8 cellular contexts compared by ENCODE assay signal in the genomic region with DNA sequence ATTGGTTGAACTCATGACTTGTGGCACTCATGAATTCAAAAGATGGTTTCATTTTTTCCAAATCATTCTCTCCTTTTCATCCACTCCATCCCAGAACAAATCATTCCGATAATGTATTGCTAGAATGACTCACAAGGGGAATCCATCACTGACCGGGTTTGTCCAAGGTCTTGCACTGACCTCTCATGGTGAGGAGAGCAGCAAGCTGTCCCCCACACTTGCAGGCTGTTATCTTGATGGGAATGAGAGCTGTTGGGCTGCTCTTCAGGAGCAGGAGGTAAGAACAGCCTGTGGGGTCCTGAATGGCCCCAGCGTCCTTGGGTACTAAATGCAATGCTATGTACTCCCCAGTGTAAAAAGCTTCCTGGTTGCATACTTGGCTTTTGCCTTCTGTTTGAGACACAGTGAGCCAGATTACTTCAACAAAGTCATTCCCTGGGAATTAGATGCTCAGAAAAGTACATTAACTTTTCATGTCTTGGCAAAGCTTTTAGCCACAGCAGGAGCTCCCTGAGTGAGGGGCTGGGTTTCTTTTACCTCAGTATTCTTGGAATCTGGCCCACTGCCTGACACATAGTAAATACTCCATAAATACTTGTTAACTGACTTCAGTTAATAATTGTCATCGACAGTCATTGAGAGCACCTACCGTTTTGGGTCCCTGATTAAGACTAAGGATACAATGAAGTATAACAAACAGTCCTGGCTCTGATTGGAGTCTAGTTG. TPM values are rescaled to one million over a fixed set of nuclear protein-coding genes. Genes with fewer than 3 reads are reported as not detected.
DNase-seq lines count a peak whose midpoint lies in the region; ATAC-seq and TF ChIP-seq lines count a peak whose summit lies in the region.

No MANE protein-coding gene starts in this region.

- H3K4me3 ChIP-seq in heart right ventricle (no peak overlapping the region), sigmoid colon (no peak overlapping the region)

- intact Hi-C loops in heart right ventricle (cut with DNase I), result loop anchor here (2.0 to 10.0 kb wide), 17 partner anchors 47 to 984 kb away; a partner anchor contains a TSS
- intact Hi-C loops in sigmoid colon (cut with DNase I), result loop anchor here (1.0 to 5.0 kb wide), 5 partner anchors 47 to 984 kb away; no protein-coding TSS in a partner anchor
- intact Hi-C loops in posterior vena cava (cut with DNase I), result loop anchor here (5.0 to 10.0 kb wide), 4 partner anchors 51 to 611 kb away; a partner anchor contains a TSS

- H3K9me3 ChIP-seq in heart right ventricle (no peaks in the 10 kb centered on the region), sigmoid colon (no peaks in the 10 kb centered on the region)

- no peaks in the 10 kb centered on the region for H3K27me3 ChIP-seq in heart right ventricle
- H3K27me3 ChIP-seq in sigmoid colon, result no peaks in the 10 kb centered on the region

- TF ChIP-seq POLR2A in sigmoid colon (IDR thresholded peaks at IDR 0.05), result no peak

- peak overlapping the region; percentile 61 for H3K27ac ChIP-seq in VCaP
- H3K27ac ChIP-seq in heart right ventricle, result peak overlapping the region; percentile 38 to 77 (median 56)
- peak overlapping the region; percentile 31 to 75 (median 68) for H3K27ac ChIP-seq in sigmoid colon

- ATAC-seq in heart right ventricle (peak in 7 of 8 donors; percentile 16 to 53 (median 42)), GM18517 (IDR thresholded peaks at IDR 0.05; ENCODE audit: unreplicated experiment) (no peak)

- H3K36me3 ChIP-seq in heart right ventricle (peaks cover 0 to 31% (median 0%) of the 10 kb centered on the region in 9 donors), sigmoid colon (peaks cover 0 to 6% (median 0%) of the 10 kb centered on the region in 4 donors)

- WGBS in heart right ventricle, 2 donors, result 40 to 45% methylated on average over 5 of the region's 5 CpGs
- WGBS in sigmoid colon, 2 donors, result 52 to 75% methylated on average over 5 of the region's 5 CpGs

- DNase-seq in GM03348 (ENCODE audit: low spot score), result peak; percentile 39
- DNase-seq in heart right ventricle, result no peak
- DNase-seq in sigmoid colon, result no peak
- no peak for DNase-seq in stimulated activated naive CD4-positive, alpha-beta T cell (lab: John Stamatoyannopoulos, UW)
- no peak for DNase-seq in cerebellar cortex (ENCODE audit: low spot score)
- no peak for DNase-seq in posterior vena cava (ENCODE audit: low spot score)

- H3K4me1 ChIP-seq in heart right ventricle, result peaks cover 0 to 70% (median 43%) of the 10 kb centered on the region in 9 donors
- peaks cover 0 to 43% (median 24%) of the 10 kb centered on the region in 4 donors for H3K4me1 ChIP-seq in sigmoid colon

- TF ChIP-seq EP300 in sigmoid colon (IDR thresholded peaks at IDR 0.05), result no peak

- TF ChIP-seq CTCF in VCaP (conservative IDR thresholded peaks at IDR 0.05) (no peak), heart right ventricle (IDR thresholded peaks at IDR 0.05) (peak in 5 of 9 donors; percentile 14 to 50 (median 41)), sigmoid colon (IDR thresholded peaks at IDR 0.05) (no peak)

RNA-seq across cellular contexts. Expression of a gene that starts 24.1 kb away (rescaled TPM):
- total RNA-seq in heart right ventricle (10 to 100 TPM; 19.1 to 52.5 (median 24.7) TPM), sigmoid colon (100 to 1,000 TPM; 110 to 403 (median 215) TPM), posterior vena cava (100 to 1,000 TPM in 1 of 2 donors, 10 to 100 TPM in 1; 84.5 to 125 TPM)
- polyA plus RNA-seq in heart right ventricle (10 to 100 TPM; 23.7 to 77.3 TPM), sigmoid colon (10 to 100 TPM; 25.2 to 67.9 (median 28.8) TPM)

Comparison
In these comparisons a context has a peak if more than half of its experiments do, and no peak if none do; other contexts are left out.
1. CTCF ChIP-seq: peak in heart right ventricle (5 of 9); none in VCaP (single experiment) and sigmoid colon (0 of 4).
2. Peak in every context shown above with its lines, with median percentiles within 50 percentile points of each other: H3K27ac ChIP-seq.